ENCODE assay signal across 1 cellular context in the genomic region with DNA sequence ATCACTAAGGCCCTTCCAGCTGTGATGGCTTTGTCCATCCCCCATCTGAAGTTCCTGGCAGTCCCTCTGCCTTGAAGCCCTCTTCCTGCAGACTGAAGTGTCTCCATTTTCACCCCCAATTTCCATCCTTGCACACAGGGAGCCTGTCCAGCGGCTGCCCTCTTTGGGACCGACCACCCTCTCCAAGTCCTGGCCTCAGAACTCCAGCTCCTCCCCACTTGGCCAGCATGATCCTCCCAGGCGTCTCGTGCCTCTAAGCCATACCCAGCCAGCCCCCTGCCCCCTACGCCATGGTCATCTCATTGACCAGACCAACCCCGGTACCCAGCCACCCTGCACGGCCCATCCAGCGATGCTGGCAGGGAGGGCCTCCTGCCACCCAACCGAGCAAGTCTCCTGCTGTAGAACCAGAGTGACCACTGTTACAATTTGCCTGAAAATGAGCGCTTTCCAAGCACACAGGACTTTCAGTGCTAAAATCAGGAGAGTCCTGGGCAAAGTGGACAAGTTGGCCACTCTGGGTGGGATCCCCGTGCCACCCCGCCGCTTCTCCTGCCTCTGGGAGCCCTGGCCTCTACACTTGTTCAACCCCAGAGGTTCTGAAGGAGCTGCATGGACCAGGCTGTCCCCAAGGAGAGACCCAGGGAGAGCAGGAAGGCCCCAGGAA.
TF ChIP-seq lines count a peak whose summit lies in the region.

No MANE protein-coding gene starts in this region.

TF ChIP-seq in HepG2, 621 proteins besides CTCF, POLR2A, EP300 and RAD21 (continued from another document):
- TF ChIP-seq POLR2G (IDR thresholded peaks at IDR 0.05; ENCODE audit: low read depth, low read length) (peak; percentile 15; the same call in 1 of the 2 replicates), ZNF672 (CRISPR knock-in tag; IDR thresholded peaks at IDR 0.05) (peak; percentile 46; the same call in 1 of the 2 replicates), MXI1 (IDR thresholded peaks at IDR 0.05; ENCODE audit: borderline replicate concordance, low read depth, low read length) (no peak), AGO2 (optimal IDR thresholded peaks at IDR 0.05; ENCODE audit: low read depth, low read length) (peak; percentile 81), RCOR2 (CRISPR knock-in tag; IDR thresholded peaks at IDR 0.05) (no peak), RBM22 (optimal IDR thresholded peaks at IDR 0.05; ENCODE audit: low read length) (peak; percentile 10), HNRNPLL (IDR thresholded peaks at IDR 0.05; ENCODE audit: low read depth, low read length, poor library complexity, severe bottlenecking) (peak; percentile 6)
- TF ChIP-seq, protein P1, sequence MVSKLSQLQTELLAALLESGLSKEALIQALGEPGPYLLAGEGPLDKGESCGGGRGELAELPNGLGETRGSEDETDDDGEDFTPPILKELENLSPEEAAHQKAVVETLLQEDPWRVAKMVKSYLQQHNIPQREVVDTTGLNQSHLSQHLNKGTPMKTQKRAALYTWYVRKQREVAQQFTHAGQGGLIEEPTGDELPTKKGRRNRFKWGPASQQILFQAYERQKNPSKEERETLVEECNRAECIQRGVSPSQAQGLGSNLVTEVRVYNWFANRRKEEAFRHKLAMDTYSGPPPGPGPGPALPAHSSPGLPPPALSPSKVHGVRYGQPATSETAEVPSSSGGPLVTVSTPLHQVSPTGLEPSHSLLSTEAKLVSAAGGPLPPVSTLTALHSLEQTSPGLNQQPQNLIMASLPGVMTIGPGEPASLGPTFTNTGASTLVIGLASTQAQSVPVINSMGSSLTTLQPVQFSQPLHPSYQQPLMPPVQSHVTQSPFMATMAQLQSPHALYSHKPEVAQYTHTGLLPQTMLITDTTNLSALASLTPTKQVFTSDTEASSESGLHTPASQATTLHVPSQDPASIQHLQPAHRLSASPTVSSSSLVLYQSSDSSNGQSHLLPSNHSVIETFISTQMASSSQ (IDR thresholded peaks at IDR 0.05; ENCODE audit: low read depth): no peak
- TF ChIP-seq, protein P1 (CRISPR knock-in tag; IDR thresholded peaks at IDR 0.05; ENCODE audit: borderline replicate concordance): no peak
- TF ChIP-seq, protein P2, sequence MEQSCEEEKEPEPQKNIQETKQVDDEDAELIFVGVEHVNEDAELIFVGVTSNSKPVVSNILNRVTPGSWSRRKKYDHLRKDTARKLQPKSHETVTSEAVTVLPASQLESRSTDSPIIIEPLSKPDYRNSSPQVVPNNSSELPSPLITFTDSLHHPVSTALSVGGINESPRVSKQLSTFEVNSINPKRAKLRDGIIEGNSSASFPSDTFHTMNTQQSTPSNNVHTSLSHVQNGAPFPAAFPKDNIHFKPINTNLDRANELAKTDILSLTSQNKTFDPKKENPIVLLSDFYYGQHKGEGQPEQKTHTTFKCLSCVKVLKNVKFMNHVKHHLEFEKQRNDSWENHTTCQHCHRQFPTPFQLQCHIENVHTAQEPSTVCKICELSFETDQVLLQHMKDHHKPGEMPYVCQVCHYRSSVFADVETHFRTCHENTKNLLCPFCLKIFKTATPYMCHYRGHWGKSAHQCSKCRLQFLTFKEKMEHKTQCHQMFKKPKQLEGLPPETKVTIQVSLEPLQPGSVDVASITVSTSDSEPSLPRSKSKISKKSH (CRISPR knock-in tag; IDR thresholded peaks at IDR 0.05; ENCODE audit: borderline replicate concordance): no peak
- TF ChIP-seq, protein P3, sequence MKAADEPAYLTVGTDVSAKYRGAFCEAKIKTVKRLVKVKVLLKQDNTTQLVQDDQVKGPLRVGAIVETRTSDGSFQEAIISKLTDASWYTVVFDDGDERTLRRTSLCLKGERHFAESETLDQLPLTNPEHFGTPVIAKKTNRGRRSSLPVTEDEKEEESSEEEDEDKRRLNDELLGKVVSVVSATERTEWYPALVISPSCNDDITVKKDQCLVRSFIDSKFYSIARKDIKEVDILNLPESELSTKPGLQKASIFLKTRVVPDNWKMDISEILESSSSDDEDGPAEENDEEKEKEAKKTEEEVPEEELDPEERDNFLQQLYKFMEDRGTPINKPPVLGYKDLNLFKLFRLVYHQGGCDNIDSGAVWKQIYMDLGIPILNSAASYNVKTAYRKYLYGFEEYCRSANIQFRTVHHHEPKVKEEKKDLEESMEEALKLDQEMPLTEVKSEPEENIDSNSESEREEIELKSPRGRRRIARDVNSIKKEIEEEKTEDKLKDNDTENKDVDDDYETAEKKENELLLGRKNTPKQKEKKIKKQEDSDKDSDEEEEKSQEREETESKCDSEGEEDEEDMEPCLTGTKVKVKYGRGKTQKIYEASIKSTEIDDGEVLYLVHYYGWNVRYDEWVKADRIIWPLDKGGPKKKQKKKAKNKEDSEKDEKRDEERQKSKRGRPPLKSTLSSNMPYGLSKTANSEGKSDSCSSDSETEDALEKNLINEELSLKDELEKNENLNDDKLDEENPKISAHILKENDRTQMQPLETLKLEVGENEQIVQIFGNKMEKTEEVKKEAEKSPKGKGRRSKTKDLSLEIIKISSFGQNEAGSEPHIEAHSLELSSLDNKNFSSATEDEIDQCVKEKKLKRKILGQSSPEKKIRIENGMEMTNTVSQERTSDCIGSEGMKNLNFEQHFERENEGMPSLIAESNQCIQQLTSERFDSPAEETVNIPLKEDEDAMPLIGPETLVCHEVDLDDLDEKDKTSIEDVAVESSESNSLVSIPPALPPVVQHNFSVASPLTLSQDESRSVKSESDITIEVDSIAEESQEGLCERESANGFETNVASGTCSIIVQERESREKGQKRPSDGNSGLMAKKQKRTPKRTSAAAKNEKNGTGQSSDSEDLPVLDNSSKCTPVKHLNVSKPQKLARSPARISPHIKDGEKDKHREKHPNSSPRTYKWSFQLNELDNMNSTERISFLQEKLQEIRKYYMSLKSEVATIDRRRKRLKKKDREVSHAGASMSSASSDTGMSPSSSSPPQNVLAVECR (CRISPR knock-in tag; IDR thresholded peaks at IDR 0.05; ENCODE audit: borderline replicate concordance): no peak
